Comparison of ENCODE assay signal across 13 cellular contexts in the genomic region with DNA sequence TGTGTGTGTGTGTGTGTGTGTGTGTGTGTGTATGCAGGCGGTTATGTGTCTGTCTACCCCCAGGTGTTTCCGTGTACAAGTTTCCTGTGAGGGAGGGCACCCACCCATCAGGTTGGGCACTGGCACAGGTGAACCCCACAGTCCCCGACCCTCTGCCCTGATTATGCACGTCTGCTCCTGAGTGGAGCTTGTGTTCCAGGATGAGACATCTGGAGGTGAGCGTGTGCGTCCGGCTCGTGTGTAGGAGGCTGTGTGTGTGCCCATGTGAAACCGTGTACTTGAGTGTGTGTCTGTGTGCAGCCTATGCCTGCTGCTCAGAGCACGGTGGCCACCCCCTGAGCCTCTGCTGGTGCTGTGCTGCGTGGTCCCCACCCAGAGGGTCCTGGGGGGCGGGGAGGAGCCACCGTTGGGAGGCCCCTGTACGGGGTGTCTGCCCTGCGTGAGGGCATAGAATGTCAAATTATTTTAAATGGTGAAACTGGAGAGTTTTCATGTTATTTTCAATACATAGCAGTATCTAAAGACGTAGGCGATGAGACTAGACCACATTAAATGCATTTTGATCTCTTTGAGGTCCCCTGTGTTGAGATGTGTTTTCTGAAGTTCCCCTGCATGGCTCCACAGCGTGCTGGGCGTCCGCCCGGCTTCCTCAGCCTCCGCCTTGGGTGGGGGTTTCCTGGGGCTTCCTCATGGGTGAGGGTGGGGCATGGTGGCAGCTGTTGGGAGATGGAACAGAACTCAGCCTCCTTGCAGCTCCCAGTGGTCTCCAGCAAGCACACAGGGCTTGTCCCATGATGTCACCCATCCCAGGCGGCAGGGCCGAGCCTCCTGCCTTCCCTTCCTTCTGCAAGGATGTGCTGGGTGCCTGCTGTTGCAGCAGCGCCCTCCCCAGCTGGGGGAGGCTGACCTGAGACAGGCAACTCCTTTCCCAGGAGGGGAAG. TPM values are rescaled to one million over a fixed set of nuclear protein-coding genes. Genes with fewer than 3 reads are reported as not detected.
A peak's percentile ranks its signal among the peaks of the same experiment; 100 is the strongest.
DNase-seq lines count a peak whose midpoint lies in the region; ATAC-seq and TF ChIP-seq lines count a peak whose summit lies in the region.
"Had no signal": no experiment of that assay in that cellular context is flagged by ENCODE, and none has a peak within 500 bp of the region (broad histone marks: within the 10 kb centered on the region; RNA-seq: fewer than 3 reads in every experiment).

No MANE protein-coding gene starts in this region.

- H3K4me1 ChIP-seq in effector memory CD4-positive, alpha-beta T cell (ENCODE audit: control insufficient read depth, insufficient read depth, low read length, poor library complexity, severe bottlenecking), result no peaks in the 10 kb centered on the region
- H3K4me1 ChIP-seq in colonic mucosa, result no peaks in the 10 kb centered on the region
- H3K4me1 ChIP-seq: A549 had no signal

- intact Hi-C loops in activated CD4-positive, alpha-beta T cell treated with anti-CD3 and anti-CD28 coated beads for 36 hours (cut with DNase I, micrococcal nuclease), result loop anchor here in 1 of 2 experiments (5.0 kb wide), 1 partner anchor 288 kb away; no protein-coding TSS in a partner anchor
- intact Hi-C loops in colonic mucosa (cut with DNase I), result no loop called here

- H3K9ac ChIP-seq in colonic mucosa (ENCODE audit: low read depth in 2 of 2, low read length in 2 of 2), result no peak overlapping the region
- H3K9ac ChIP-seq: SK-N-SH had no signal

- H3K27me3 Mint-ChIP-seq in activated CD4-positive, alpha-beta T cell treated with anti-CD3 and anti-CD28 coated beads for 36 hours, result peaks cover 2% of the 10 kb centered on the region

- POLR2A ChIA-PET in activated CD4-positive, alpha-beta T cell treated with anti-CD3 and anti-CD28 coated beads for 36 hours (lab: Charles Lee), result no interaction called here

- peak overlapping the region; percentile 20 for H3K4me3 ChIP-seq in effector memory CD4-positive, alpha-beta T cell (ENCODE audit: insufficient read depth, low read depth, low read length, poor library complexity, severe bottlenecking)
- H3K4me3 ChIP-seq in colonic mucosa, result no peak overlapping the region
- H3K4me3 ChIP-seq: A549 had no signal

- no peaks in the 10 kb centered on the region for H3K36me3 ChIP-seq in effector memory CD4-positive, alpha-beta T cell (ENCODE audit: control insufficient read depth, insufficient read depth, low read length)
- no peaks in the 10 kb centered on the region for H3K36me3 ChIP-seq in colonic mucosa

- H3K4me1 Mint-ChIP-seq in activated CD4-positive, alpha-beta T cell treated with anti-CD3 and anti-CD28 coated beads for 36 hours, result peaks cover 15% of the 10 kb centered on the region

- H3K9me3 ChIP-seq in effector memory CD4-positive, alpha-beta T cell (ENCODE audit: control insufficient read depth, low read length), result no peaks in the 10 kb centered on the region
- no peaks in the 10 kb centered on the region for H3K9me3 ChIP-seq in colonic mucosa
- H3K9me3 ChIP-seq: A549, SK-N-SH had no signal

- no peaks in the 10 kb centered on the region for H3K36me3 Mint-ChIP-seq in activated CD4-positive, alpha-beta T cell treated with anti-CD3 and anti-CD28 coated beads for 36 hours (ENCODE audit: low read depth)

- peak; percentile 72 for ATAC-seq in activated CD4-positive, alpha-beta T cell treated with anti-CD3 and anti-CD28 coated beads for 36 hours

- H3K9me3 Mint-ChIP-seq in activated CD4-positive, alpha-beta T cell treated with anti-CD3 and anti-CD28 coated beads for 36 hours (ENCODE audit: low read depth), result no peaks in the 10 kb centered on the region

- H3K27ac ChIP-seq in effector memory CD4-positive, alpha-beta T cell (ENCODE audit: insufficient read depth, low read length, poor library complexity, severe bottlenecking), result peak overlapping the region; percentile 41
- no peak overlapping the region for H3K27ac ChIP-seq in colonic mucosa
- H3K27ac ChIP-seq: A549 had no signal

- DNase-seq in activated CD4-positive, alpha-beta T cell treated with anti-CD3 and anti-CD28 coated beads for 36 hours, result peak; percentile 48
- no peak for DNase-seq in activated CD4-positive, alpha-beta T cell treated with anti-CD3 and anti-CD28 coated beads for 1 hour
- DNase-seq in activated CD8-positive, alpha-beta memory T cell treated with anti-CD3 and anti-CD28 coated beads, Interleukin-2, amount 50 U/mL, for 48 hours, result peak; percentile 55
- DNase-seq in effector memory CD4-positive, alpha-beta T cell, result no peak
- DNase-seq in stimulated activated CD4-positive, alpha-beta T cell treated with anti-CD3 and anti-CD28 coated beads, Interleukin-4, amount 100 ng/mL, for 4 hours, result peak; percentile 21 to 43
- DNase-seq in NCI-H524 (lab: John Stamatoyannopoulos, UW) (no peak), colonic mucosa (no peak), SHP77 treated with DMSO at 0.1 percent for 48 hours (lab: John Stamatoyannopoulos, UW) (no peak)
- DNase-seq: NCI-H1048, SK-N-SH, small intestine had no signal

- CTCF ChIA-PET in activated CD4-positive, alpha-beta T cell treated with anti-CD3 and anti-CD28 coated beads for 36 hours (lab: Charles Lee), result no interaction called here

- no peaks in the 10 kb centered on the region for H3K27me3 ChIP-seq in effector memory CD4-positive, alpha-beta T cell (replicated peaks; ENCODE audit: control insufficient read depth, insufficient read depth, low read length, poor library complexity, severe bottlenecking)
- no peaks in the 10 kb centered on the region for H3K27me3 ChIP-seq in colonic mucosa

- H3K27ac Mint-ChIP-seq in activated CD4-positive, alpha-beta T cell treated with anti-CD3 and anti-CD28 coated beads for 36 hours, result peak overlapping the region; percentile 27

- no peak overlapping the region for H3K4me3 Mint-ChIP-seq in activated CD4-positive, alpha-beta T cell treated with anti-CD3 and anti-CD28 coated beads for 36 hours

- no peak for TF ChIP-seq CTCF in colonic mucosa (IDR thresholded peaks at IDR 0.05)

RNA-seq across cellular contexts. Expression of a gene that starts 43.4 kb away (rescaled TPM):
- not detected for total RNA-seq in activated CD4-positive, alpha-beta T cell treated with anti-CD3 and anti-CD28 coated beads for 36 hours
- 1 to 10 TPM in 1 of 2 donors, under 1 TPM in 1; 0.82 to 2.2 TPM for total RNA-seq in colonic mucosa
- total RNA-seq: activated CD8-positive, alpha-beta memory T cell treated with anti-CD3 and anti-CD28 coated beads for 36 hours had no signal

Comparison
In these comparisons a context has a peak if more than half of its experiments do, and no peak if none do; other contexts are left out.
1. DNase-seq: peak in activated CD4-positive, alpha-beta T cell treated with anti-CD3 and anti-CD28 coated beads for 36 hours (single experiment), activated CD8-positive, alpha-beta memory T cell treated with anti-CD3 and anti-CD28 coated beads, Interleukin-2, amount 50 U/mL, for 48 hours (single experiment) and stimulated activated CD4-positive, alpha-beta T cell treated with anti-CD3 and anti-CD28 coated beads, Interleukin-4, amount 100 ng/mL, for 4 hours (2 of 2); none in activated CD4-positive, alpha-beta T cell treated with anti-CD3 and anti-CD28 coated beads for 1 hour (single experiment), effector memory CD4-positive, alpha-beta T cell (0 of 3), NCI-H524 (0 of 2), colonic mucosa (single experiment) and SHP77 treated with DMSO at 0.1 percent for 48 hours (single experiment).